ENCODE assay signal across 3 cellular contexts in genomic region chr5:79136618-79137017, GRCh38.
TF ChIP-seq lines count a peak whose summit lies in the region.

No MANE protein-coding gene starts in this region.

TF ChIP-seq in GM23338, 12 proteins besides CTCF, POLR2A, EP300 and RAD21 (continues in another document):
- TF ChIP-seq CREB1 (CRISPR knock-in tag; IDR thresholded peaks at IDR 0.05; ENCODE audit: low read depth) (no peak), POLR2AphosphoS5 (IDR thresholded peaks at IDR 0.05; ENCODE audit: low read depth) (no peak), ZNF331 (CRISPR knock-in tag; IDR thresholded peaks at IDR 0.05; ENCODE audit: low read depth) (no peak), REST (IDR thresholded peaks at IDR 0.05; ENCODE audit: unreplicated experiment) (no peak), NANOG (IDR thresholded peaks at IDR 0.05; ENCODE audit: borderline replicate concordance) (no peak)

TF ChIP-seq in H1, 55 proteins besides CTCF, POLR2A, EP300 and RAD21 (continues in another document):
- no peak for TF ChIP-seq USF2 (IDR thresholded peaks at IDR 0.05; ENCODE audit: low read length)
- TF ChIP-seq ATF2 (IDR thresholded peaks at IDR 0.05; ENCODE audit: low read length): no peak
- no peak for TF ChIP-seq MAX (IDR thresholded peaks at IDR 0.05)
- TF ChIP-seq CREB1 (IDR thresholded peaks at IDR 0.05): no peak
- no peak for TF ChIP-seq EGR1 (IDR thresholded peaks at IDR 0.05; ENCODE audit: borderline replicate concordance, low read depth, low read length)
- TF ChIP-seq GABPA (IDR thresholded peaks at IDR 0.05; ENCODE audit: borderline replicate concordance, insufficient read depth, low read length): no peak
- TF ChIP-seq KDM5A (IDR thresholded peaks at IDR 0.05; ENCODE audit: low read length): no peak
- no peak for TF ChIP-seq HDAC6 (IDR thresholded peaks at IDR 0.05; ENCODE audit: low read depth, low read length)
- no peak for TF ChIP-seq RFX5 (IDR thresholded peaks at IDR 0.05; ENCODE audit: borderline replicate concordance, low read depth, low read length)
- no peak for TF ChIP-seq TCF12 (IDR thresholded peaks at IDR 0.05; ENCODE audit: low read depth, low read length)
- no peak for TF ChIP-seq KDM1A (IDR thresholded peaks at IDR 0.05; ENCODE audit: borderline replicate concordance, low read length)
- TF ChIP-seq GTF2F1 (IDR thresholded peaks at IDR 0.05; ENCODE audit: borderline replicate concordance, low read depth, low read length): no peak

TF ChIP-seq in HepG2, 621 proteins besides CTCF, POLR2A, EP300 and RAD21:
- no peak for TF ChIP-seq THAP8 (CRISPR knock-in tag; IDR thresholded peaks at IDR 0.05; ENCODE audit: borderline replicate concordance)
- no peak for TF ChIP-seq HIVEP1 (CRISPR knock-in tag; IDR thresholded peaks at IDR 0.05)
- no peak for TF ChIP-seq ZNF704 (CRISPR knock-in tag; IDR thresholded peaks at IDR 0.05; ENCODE audit: borderline replicate concordance)
- TF ChIP-seq GATAD2A (CRISPR knock-in tag; IDR thresholded peaks at IDR 0.05): no peak
- TF ChIP-seq ZEB1 (IDR thresholded peaks at IDR 0.05; ENCODE audit: insufficient replicate concordance, low read depth): no peak
- no peak for TF ChIP-seq BRCA1 (CRISPR knock-in tag; IDR thresholded peaks at IDR 0.05)
- no peak for TF ChIP-seq GLMP (CRISPR knock-in tag; IDR thresholded peaks at IDR 0.05; ENCODE audit: borderline replicate concordance)
- TF ChIP-seq CREM (IDR thresholded peaks at IDR 0.05): no peak
- no peak for TF ChIP-seq CREM (CRISPR knock-in tag; IDR thresholded peaks at IDR 0.05)
- TF ChIP-seq MAFK (conservative IDR thresholded peaks at IDR 0.05 in 1 of 2, IDR thresholded peaks at IDR 0.05 in 1 of 2; ENCODE audit: low read length in 2 of 2): no peak
- no peak for TF ChIP-seq TAF15 (IDR thresholded peaks at IDR 0.05; ENCODE audit: low read depth, low read length, poor library complexity, severe bottlenecking)
- no peak for TF ChIP-seq ZNF468 (CRISPR knock-in tag; IDR thresholded peaks at IDR 0.05)
- TF ChIP-seq RARG (CRISPR knock-in tag; IDR thresholded peaks at IDR 0.05; ENCODE audit: low read depth): no peak
- TF ChIP-seq KDM6A (CRISPR knock-in tag; IDR thresholded peaks at IDR 0.05; ENCODE audit: low read depth): no peak
TF ChIP-seq in HepG2: peak in this region for 0.
